8 cellular contexts compared by ENCODE assay signal in genomic region chr1:154819628-154820590, GRCh38. TPM values are rescaled to one million over a fixed set of nuclear protein-coding genes. Genes with fewer than 3 reads are reported as not detected.
DNase-seq lines count a peak whose midpoint lies in the region; ATAC-seq and TF ChIP-seq lines count a peak whose summit lies in the region.

No MANE protein-coding gene starts in this region.

- peak overlapping the region in 2 of 6 donors; percentile 56 to 68 for H3K27ac Mint-ChIP-seq in immature natural killer cell

- H3K27me3 ChIP-seq in esophagus muscularis mucosa: no peaks in the 10 kb centered on the region

- no peaks in the 10 kb centered on the region for H3K27me3 Mint-ChIP-seq in immature natural killer cell (ENCODE audit: low read depth in 3 of 3)

- WGBS in esophagus muscularis mucosa: 88% methylated on average over 7 of the region's 7 CpGs

- peak overlapping the region in 1 of 4 donors; percentile 3 for H3K27ac ChIP-seq in esophagus muscularis mucosa (replicated peaks in 1 of 4)

- peak overlapping the region in 1 of 5 donors; percentile 29 for H3K4me3 Mint-ChIP-seq in immature natural killer cell

- peaks cover 0 to 3% (median 0%) of the 10 kb centered on the region in 4 donors for H3K36me3 ChIP-seq in esophagus muscularis mucosa

- no peaks in the 10 kb centered on the region for H3K9me3 Mint-ChIP-seq in immature natural killer cell

- peak; percentile 55 for DNase-seq in GM10248 (ENCODE audit: extremely low spot score)
- DNase-seq in LNCaP clone FGC (ENCODE audit: low read depth): no peak
- peak; percentile 24 for DNase-seq in activated naive CD4-positive, alpha-beta T cell treated with Interleukin-2 at 50 U/mL for 16 hours
- peak in 2 of 3 donors; percentile 8 to 54 for DNase-seq in immature natural killer cell
- no peak for DNase-seq in effector CD8-positive, alpha-beta T cell (lab: John Stamatoyannopoulos, UW)
- DNase-seq in esophagus muscularis mucosa (ENCODE audit: extremely low spot score): no peak
- DNase-seq in NCI-H1930 (lab: John Stamatoyannopoulos, UW): no peak

- no peak for TF ChIP-seq POLR2A in esophagus muscularis mucosa (IDR thresholded peaks at IDR 0.05; ENCODE audit: low read depth)

- H3K4me1 ChIP-seq in esophagus muscularis mucosa: peaks cover 0 to 10% (median 0%) of the 10 kb centered on the region in 4 donors

- no peak for ATAC-seq in HG02885 (IDR thresholded peaks at IDR 0.05; ENCODE audit: poor library complexity, unreplicated experiment)

- H3K4me3 ChIP-seq in LNCaP clone FGC (ENCODE audit: low read depth, low read length) (no peak overlapping the region), esophagus muscularis mucosa (no peak overlapping the region)

- intact Hi-C loops in esophagus muscularis mucosa (cut with DNase I): no loop called here

- CTCF ChIA-PET in GM10248 (lab: Yijun Ruan, JAX): interaction anchor here (0.7 to 2.9 kb wide), 17 partner anchors 10 to 151 kb away, joined by 3 to 14 read pairs (median 4); no protein-coding TSS in a partner anchor

- POLR2A ChIA-PET in GM10248 (lab: Yijun Ruan, JAX): interaction anchor here (0.6 kb wide), 1 partner anchor 17 kb away, joined by 3 read pairs; no protein-coding TSS in a partner anchor

- peaks cover 16 to 17% of the 10 kb centered on the region in 2 donors for H3K4me1 Mint-ChIP-seq in immature natural killer cell

- TF ChIP-seq EP300 in esophagus muscularis mucosa (IDR thresholded peaks at IDR 0.05): no peak

- H3K36me3 Mint-ChIP-seq in immature natural killer cell: no peaks in the 10 kb centered on the region

- no peaks in the 10 kb centered on the region for H3K9me3 ChIP-seq in esophagus muscularis mucosa

- TF ChIP-seq CTCF in GM10248 (IDR thresholded peaks at IDR 0.05; ENCODE audit: control extremely low read depth, extremely low read depth, low read depth, missing control alignments): no peak
- TF ChIP-seq CTCF in LNCaP clone FGC (IDR thresholded peaks at IDR 0.05; ENCODE audit: control insufficient read depth, extremely low read depth, insufficient read depth): peak; percentile 48
- peak in 1 of 3 experiments; percentile 41 for TF ChIP-seq CTCF in esophagus muscularis mucosa (IDR thresholded peaks at IDR 0.05)

RNA-seq across cellular contexts. Expression of gene KCNN3, which starts 50.2 kb away (rescaled TPM):
- polyA plus RNA-seq in immature natural killer cell: not detected
- 10 to 100 TPM in 3 of 4 donors, 1 to 10 TPM in 1; 3.6 to 17.0 (median 12.4) TPM for total RNA-seq in esophagus muscularis mucosa

Comparison
In these comparisons a context has a peak if more than half of its experiments do, and no peak if none do; other contexts are left out.
1. DNase-seq: peak in GM10248 (single experiment), activated naive CD4-positive, alpha-beta T cell treated with Interleukin-2 at 50 U/mL for 16 hours (single experiment) and immature natural killer cell (2 of 3); none in LNCaP clone FGC (single experiment), effector CD8-positive, alpha-beta T cell (single experiment), esophagus muscularis mucosa (single experiment) and NCI-H1930 (0 of 2).